Comparison of ENCODE assay signal across 25 cellular contexts in genomic region chr7:123433665-123434064, GRCh38.
DNase-seq lines count a peak whose midpoint lies in the region; ATAC-seq and TF ChIP-seq lines count a peak whose summit lies in the region.
"Had no signal": no experiment of that assay in that cellular context is flagged by ENCODE, and none has a peak within 500 bp of the region (broad histone marks: within the 10 kb centered on the region; RNA-seq: fewer than 3 reads in every experiment).

No MANE protein-coding gene starts in this region.

- H3K27me3 Mint-ChIP-seq in WTC11 (ENCODE audit: low read depth): no peaks in the 10 kb centered on the region
- H3K27me3 Mint-ChIP-seq: activated naive CD8-positive, alpha-beta T cell; activated T-helper 17 cell treated with anti-CD3 and anti-CD28 coated beads, Interleukin-2, amount 50 U/mL, for 72 hours had no signal

- no peak overlapping the region for H3K4me3 Mint-ChIP-seq in WTC11
- H3K4me3 Mint-ChIP-seq: activated naive CD8-positive, alpha-beta T cell; activated T-helper 17 cell treated with anti-CD3 and anti-CD28 coated beads, Interleukin-2, amount 50 U/mL, for 72 hours; neural crest cell had no signal

- ATAC-seq in WTC11 (no peak), upper lobe of left lung (ENCODE audit: low FRiP score in 2 of 2) (no peak)
- ATAC-seq: activated T-helper 17 cell treated with anti-CD3 and anti-CD28 coated beads, Interleukin-2, amount 50 U/mL, for 72 hours; stimulated activated naive CD8-positive, alpha-beta T cell treated with anti-CD3 and anti-CD28 coated beads, Interleukin-15, Interleukin-2, amounts not matched to agents 100 U/mL and 50 U/mL, for 24 hours had no signal

- TF ChIP-seq POLR2A in upper lobe of left lung (IDR thresholded peaks at IDR 0.05): no peak

- H3K4me1 ChIP-seq in upper lobe of left lung: no peaks in the 10 kb centered on the region
- H3K4me1 ChIP-seq: Peyer's patch, prostate gland had no signal

- H3K27ac ChIP-seq in upper lobe of left lung: no peak overlapping the region
- H3K27ac ChIP-seq: BLaER1 treated with 17β-estradiol and CSF1 and Interleukin-3, amounts not matched to agents 10 nM and 100 nM; Peyer's patch; prostate gland; thoracic aorta had no signal

- H3K27ac Mint-ChIP-seq in WTC11: peak overlapping the region; percentile 90
- H3K27ac Mint-ChIP-seq: activated naive CD8-positive, alpha-beta T cell; activated T-helper 17 cell treated with anti-CD3 and anti-CD28 coated beads, Interleukin-2, amount 50 U/mL, for 72 hours had no signal

- H3K9me3 Mint-ChIP-seq in WTC11: peaks cover 4% of the 10 kb centered on the region; the same call in 1 of the 2 replicates
- H3K9me3 Mint-ChIP-seq: activated T-helper 17 cell treated with anti-CD3 and anti-CD28 coated beads, Interleukin-2, amount 50 U/mL, for 72 hours; neural crest cell had no signal

- CTCF ChIA-PET in WTC11 (lab: Charles Lee): interaction anchor here (1.0 to 1.6 kb wide), 2 partner anchors 61 to 149 kb away, joined by 3 to 4 read pairs; no protein-coding TSS in a partner anchor

- DNase-seq in G401 (ENCODE audit: low spot score) (peak; percentile 57), NCI-H1417 (lab: John Stamatoyannopoulos, UW) (peak in 2 of 3 experiments; percentile 55 to 92), NCI-H748 treated with DMSO at 0.1 percent for 48 hours (lab: John Stamatoyannopoulos, UW) (peak; percentile 69), WTC11 (ENCODE audit: low spot score) (no peak), CD1c-positive myeloid dendritic cell (ENCODE audit: extremely low spot score) (no peak), NCI-H510A (lab: John Stamatoyannopoulos, UW) (no peak), upper lobe of left lung (no peak)
- DNase-seq in activated CD4-positive, alpha-beta T cell treated with anti-CD3 and anti-CD28 coated beads for 48 hours: no peak
- DNase-seq: activated CD8-positive, alpha-beta memory T cell treated with anti-CD3 and anti-CD28 coated beads, Interleukin-2, amount 50 U/mL, for 48 hours; Calu3; central memory CD4-positive, alpha-beta T cell; dermis blood vessel endothelial cell; IMR-90; NCI-H1092 treated with DMSO at 0.1 percent for 48 hours; NK-92 treated with Interleukin-12 subunit alpha and Interleukin-12 subunit beta, amount 100 ng/mL, for 24 hours; Peyer's patch; SIG-M5; stimulated activated CD4-positive, alpha-beta T cell treated with anti-CD3 and anti-CD28 coated beads, Interleukin-15, amount 100 ng/mL, for 24 hours; stimulated activated naive CD8-positive, alpha-beta T cell treated with anti-CD3 and anti-CD28 coated beads, Interleukin-15, Interleukin-2, amounts not matched to agents 100 U/mL and 50 U/mL, for 24 hours had no signal

- H3K9me3 ChIP-seq in upper lobe of left lung: no peaks in the 10 kb centered on the region
- H3K9me3 ChIP-seq: BLaER1 treated with 17β-estradiol and CSF1 and Interleukin-3, amounts not matched to agents 10 nM and 100 nM; Peyer's patch; prostate gland; thoracic aorta had no signal

- TF ChIP-seq CTCF in WTC11 (IDR thresholded peaks at IDR 0.05) (no peak), upper lobe of left lung (IDR thresholded peaks at IDR 0.05) (no peak)

- no peaks in the 10 kb centered on the region for H3K36me3 ChIP-seq in upper lobe of left lung
- H3K36me3 ChIP-seq: BLaER1 treated with 17β-estradiol and CSF1 and Interleukin-3, amounts not matched to agents 10 nM and 100 nM; Peyer's patch; prostate gland; thoracic aorta had no signal

- no peaks in the 10 kb centered on the region for H3K36me3 Mint-ChIP-seq in WTC11
- H3K36me3 Mint-ChIP-seq: activated naive CD8-positive, alpha-beta T cell had no signal

- no peak overlapping the region for H3K4me3 ChIP-seq in upper lobe of left lung
- H3K4me3 ChIP-seq: BLaER1 treated with 17β-estradiol and CSF1 and Interleukin-3, amounts not matched to agents 10 nM and 100 nM; Peyer's patch; prostate gland; thoracic aorta had no signal

- TF ChIP-seq EP300 in upper lobe of left lung (IDR thresholded peaks at IDR 0.05): no peak

- no peaks in the 10 kb centered on the region for H3K27me3 ChIP-seq in upper lobe of left lung
- H3K27me3 ChIP-seq: BLaER1 treated with 17β-estradiol and CSF1 and Interleukin-3, amounts not matched to agents 10 nM and 100 nM; Peyer's patch had no signal

- peaks cover 23% of the 10 kb centered on the region for H3K4me1 Mint-ChIP-seq in WTC11
- H3K4me1 Mint-ChIP-seq: activated T-helper 17 cell treated with anti-CD3 and anti-CD28 coated beads, Interleukin-2, amount 50 U/mL, for 72 hours; neural crest cell had no signal

- POLR2A ChIA-PET in WTC11 (lab: Charles Lee): no interaction called here

- in situ Hi-C loops in G401 (cut with HindIII; ENCODE audit: low sequenced_read_pairs): no loop called here

TF ChIP-seq in WTC11, 78 proteins besides CTCF, POLR2A, EP300 and RAD21:
- TF ChIP-seq ZNF263 (CRISPR knock-in tag; IDR thresholded peaks at IDR 0.05; ENCODE audit: low read depth) (no peak), ZBTB43 (CRISPR knock-in tag; IDR thresholded peaks at IDR 0.05) (no peak), ZNF423 (CRISPR knock-in tag; IDR thresholded peaks at IDR 0.05) (no peak), MXD4 (CRISPR knock-in tag; IDR thresholded peaks at IDR 0.05; ENCODE audit: borderline replicate concordance) (no peak), ZNF416 (CRISPR knock-in tag; IDR thresholded peaks at IDR 0.05) (no peak), ETV6 (CRISPR knock-in tag; IDR thresholded peaks at IDR 0.05) (no peak), SMAD4 (CRISPR knock-in tag; IDR thresholded peaks at IDR 0.05) (no peak), CBFB (CRISPR knock-in tag; IDR thresholded peaks at IDR 0.05; ENCODE audit: low read depth) (no peak), RORB (CRISPR knock-in tag; IDR thresholded peaks at IDR 0.05) (no peak), ZMAT4 (CRISPR knock-in tag; IDR thresholded peaks at IDR 0.05) (no peak), RELA (CRISPR knock-in tag; IDR thresholded peaks at IDR 0.05; ENCODE audit: borderline replicate concordance) (no peak), KAT7 (CRISPR knock-in tag; IDR thresholded peaks at IDR 0.05; ENCODE audit: borderline replicate concordance) (no peak), IRF2 (CRISPR knock-in tag; IDR thresholded peaks at IDR 0.05; ENCODE audit: borderline replicate concordance, low read depth) (no peak), USF2 (CRISPR knock-in tag; IDR thresholded peaks at IDR 0.05) (no peak), HMGXB4 (CRISPR knock-in tag; IDR thresholded peaks at IDR 0.05) (no peak), TEAD4 (CRISPR knock-in tag; IDR thresholded peaks at IDR 0.05) (no peak)

Comparison
In these comparisons a context has a peak if more than half of its experiments do, and no peak if none do; other contexts are left out.
1. DNase-seq: peak in G401 (single experiment), NCI-H1417 (2 of 3) and NCI-H748 treated with DMSO at 0.1 percent for 48 hours (single experiment); none in WTC11 (single experiment), activated CD4-positive, alpha-beta T cell treated with anti-CD3 and anti-CD28 coated beads for 48 hours (single experiment), CD1c-positive myeloid dendritic cell (single experiment), NCI-H510A (single experiment) and upper lobe of left lung (0 of 2).